30 cellular contexts compared by ENCODE assay signal in the genomic region with DNA sequence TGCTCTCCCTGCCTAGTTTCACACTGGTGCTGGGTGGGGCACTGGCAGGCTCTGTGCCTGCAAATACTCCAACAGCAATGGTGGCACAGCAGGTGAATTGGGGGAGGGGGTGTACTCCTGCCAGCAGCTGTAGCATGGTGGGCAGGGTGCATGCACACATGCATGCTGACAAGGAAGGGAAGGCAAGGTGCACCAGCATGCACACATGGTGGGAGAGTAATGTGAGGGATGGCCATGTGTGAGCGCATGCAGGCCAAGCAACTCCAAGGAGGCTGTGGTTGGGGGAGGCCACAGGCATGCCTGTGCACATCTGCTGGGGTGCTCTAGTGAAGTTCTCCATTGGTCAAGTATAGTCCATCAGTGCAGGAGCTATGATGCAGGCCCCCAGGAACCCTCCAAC.
"Had no signal": no experiment of that assay in that cellular context is flagged by ENCODE, and none has a peak within 500 bp of the region (broad histone marks: within the 10 kb centered on the region; RNA-seq: fewer than 3 reads in every experiment).

No MANE protein-coding gene starts in this region.

- H3K27ac Mint-ChIP-seq: activated B cell treated with CpG ODN at 0.5 μM for 24 hours; activated CD4-positive, alpha-beta memory T cell treated with anti-CD3 and anti-CD28 coated beads, Interleukin-2, amount 10 ng/mL, durations not matched to agents 7 days and 5 days; activated naive CD4-positive, alpha-beta T cell treated with anti-CD3 and anti-CD28 coated beads, Interleukin-2, amount 10 ng/mL, durations not matched to agents 7 days and 5 days; activated naive CD4-positive, alpha-beta T cell treated with anti-CD3 and anti-CD28 coated beads, Interleukin-2, amount 50 U/mL, for 72 hours; activated naive CD8-positive, alpha-beta T cell treated with anti-CD3 and anti-CD28 coated beads, Interleukin-2, amount 10 ng/mL, durations not matched to agents 7 days and 5 days; activated T-cell treated with anti-CD3 and anti-CD28 coated beads, Interleukin-2, amount 50 U/mL, for 24 hours; activated T-cell treated with anti-CD3 and anti-CD28 coated beads, Interleukin-2, amount 50 U/mL, for 72 hours; effector memory CD8-positive, alpha-beta T cell; T-helper 17 cell; T-helper 2 cell treated with Interferon-gamma antibody and Interleukin-4, amounts not matched to agents 5 μg/mL and 100 μg/mL, for 36 hours had no signal

- H3K36me3 Mint-ChIP-seq: activated naive CD4-positive, alpha-beta T cell treated with anti-CD3 and anti-CD28 coated beads, Interleukin-2, amount 10 ng/mL, durations not matched to agents 7 days and 5 days; activated naive CD8-positive, alpha-beta T cell treated with anti-CD3 and anti-CD28 coated beads, Interleukin-2, amount 10 ng/mL, durations not matched to agents 7 days and 5 days had no signal

- DNase-seq: activated B cell treated with CpG ODN at 0.5 μM for 24 hours; activated CD4-positive, alpha-beta memory T cell treated with anti-CD3 and anti-CD28 coated beads, Interleukin-2, amount 10 ng/mL, durations not matched to agents 7 days and 5 days; activated CD4-positive, alpha-beta T cell treated with anti-CD3 and anti-CD28 coated beads for 48 hours; activated CD8-positive, alpha-beta memory T cell treated with anti-CD3 and anti-CD28 coated beads, Interleukin-2, amount 50 U/mL, for 48 hours; activated gamma-delta T cell; activated naive CD4-positive, alpha-beta T cell; activated naive CD4-positive, alpha-beta T cell treated with anti-CD3 and anti-CD28 coated beads, Interleukin-2, amount 10 ng/mL, durations not matched to agents 7 days and 5 days; activated naive CD8-positive, alpha-beta T cell treated with anti-CD3 and anti-CD28 coated beads, Interleukin-2, amount 10 ng/mL, durations not matched to agents 7 days and 5 days; activated T-cell treated with anti-CD3 and anti-CD28 coated beads for 4 hours; activated T-cell treated with anti-CD3 and anti-CD28 coated beads, Interleukin-2, amount 50 U/mL, for 24 hours; activated T-cell treated with anti-CD3 and anti-CD28 coated beads, Interleukin-2, amount 50 U/mL, for 72 hours; dermis blood vessel endothelial cell; effector CD4-positive, alpha-beta T cell; effector memory CD8-positive, alpha-beta T cell; erythroblast; gastrocnemius medialis; glutamatergic neuron; T-helper 1 cell; T-helper 17 cell; T1000; WERI-Rb-1 had no signal

- FAIRE-seq: astrocyte, bronchial epithelial cell had no signal

- H3K27me3 ChIP-seq: brain microvascular endothelial cell, esophagus muscularis mucosa, gastrocnemius medialis had no signal

- H3K4me1 Mint-ChIP-seq: activated B cell treated with CpG ODN at 0.5 μM for 24 hours; activated CD4-positive, alpha-beta memory T cell treated with anti-CD3 and anti-CD28 coated beads, Interleukin-2, amount 10 ng/mL, durations not matched to agents 7 days and 5 days; activated naive CD4-positive, alpha-beta T cell treated with anti-CD3 and anti-CD28 coated beads, Interleukin-2, amount 10 ng/mL, durations not matched to agents 7 days and 5 days; activated naive CD8-positive, alpha-beta T cell treated with anti-CD3 and anti-CD28 coated beads, Interleukin-2, amount 10 ng/mL, durations not matched to agents 7 days and 5 days; central memory CD8-positive, alpha-beta T cell; T-helper 17 cell had no signal

- H3K36me3 ChIP-seq: brain microvascular endothelial cell, esophagus muscularis mucosa, gastrocnemius medialis, WERI-Rb-1 had no signal

- H3K27me3 Mint-ChIP-seq: activated B cell treated with CpG ODN at 0.5 μM for 24 hours; activated naive CD8-positive, alpha-beta T cell treated with anti-CD3 and anti-CD28 coated beads, Interleukin-2, amount 10 ng/mL, durations not matched to agents 7 days and 5 days; activated T-cell treated with anti-CD3 and anti-CD28 coated beads, Interleukin-2, amount 50 U/mL, for 24 hours; T-helper 17 cell had no signal

- H3K9me3 Mint-ChIP-seq: activated CD4-positive, alpha-beta memory T cell treated with anti-CD3 and anti-CD28 coated beads, Interleukin-2, amount 10 ng/mL, durations not matched to agents 7 days and 5 days; activated naive CD4-positive, alpha-beta T cell treated with anti-CD3 and anti-CD28 coated beads, Interleukin-2, amount 10 ng/mL, durations not matched to agents 7 days and 5 days; activated naive CD8-positive, alpha-beta T cell treated with anti-CD3 and anti-CD28 coated beads, Interleukin-2, amount 10 ng/mL, durations not matched to agents 7 days and 5 days had no signal

- ATAC-seq: activated CD4-positive, CD25-positive, alpha-beta regulatory T cell treated with anti-CD3 and anti-CD28 coated beads, Interleukin-2, amount 50 U/mL, for 24 hours; activated naive CD4-positive, alpha-beta T cell treated with anti-CD3 and anti-CD28 coated beads, Interleukin-2, amount 50 U/mL, for 72 hours; effector memory CD8-positive, alpha-beta T cell; gastrocnemius medialis; T-helper 17 cell had no signal

- H3K4me3 Mint-ChIP-seq: activated B cell treated with CpG ODN at 0.5 μM for 24 hours; activated CD4-positive, alpha-beta memory T cell treated with anti-CD3 and anti-CD28 coated beads, Interleukin-2, amount 10 ng/mL, durations not matched to agents 7 days and 5 days; activated naive CD4-positive, alpha-beta T cell treated with anti-CD3 and anti-CD28 coated beads, Interleukin-2, amount 10 ng/mL, durations not matched to agents 7 days and 5 days; activated naive CD8-positive, alpha-beta T cell treated with anti-CD3 and anti-CD28 coated beads, Interleukin-2, amount 10 ng/mL, durations not matched to agents 7 days and 5 days; activated T-cell treated with anti-CD3 and anti-CD28 coated beads, Interleukin-2, amount 50 U/mL, for 24 hours; activated T-cell treated with anti-CD3 and anti-CD28 coated beads, Interleukin-2, amount 50 U/mL, for 72 hours; central memory CD8-positive, alpha-beta T cell; effector memory CD8-positive, alpha-beta T cell; T-helper 17 cell; T-helper 2 cell treated with Interferon-gamma antibody and Interleukin-4, amounts not matched to agents 5 μg/mL and 100 μg/mL, for 36 hours had no signal

- H3K4me3 ChIP-seq: coronary artery, esophagus muscularis mucosa, gastrocnemius medialis had no signal

- H3K4me1 ChIP-seq: gastrocnemius medialis had no signal

- H3K9me3 ChIP-seq: gastrocnemius medialis had no signal

- H3K27ac ChIP-seq: brain microvascular endothelial cell, coronary artery, esophagus muscularis mucosa, gastrocnemius medialis, WERI-Rb-1 had no signal
